ENCODE assay signal across 14 cellular contexts in genomic region chr16:78461496-78461938, GRCh38.
DNase-seq lines count a peak whose midpoint lies in the region; ATAC-seq and TF ChIP-seq lines count a peak whose summit lies in the region.
"Had no signal": no experiment of that assay in that cellular context is flagged by ENCODE, and none has a peak within 500 bp of the region (broad histone marks: within the 10 kb centered on the region; RNA-seq: fewer than 3 reads in every experiment).

No MANE protein-coding gene starts in this region.

- peak overlapping the region; percentile 65 for H3K4me2 ChIP-seq in neural cell (ENCODE audit: low read length)

- H3K27ac ChIP-seq in neural cell (ENCODE audit: low read length) = peak overlapping the region; percentile 56
- H3K27ac ChIP-seq in ovary = no peak overlapping the region
- H3K27ac ChIP-seq: adrenal gland, parathyroid adenoma had no signal

- no peaks in the 10 kb centered on the region for H4K20me1 ChIP-seq in neural cell (ENCODE audit: insufficient read depth)

- H3K9ac ChIP-seq in neural cell (ENCODE audit: low read length) = peak overlapping the region; percentile 18
- H3K9ac ChIP-seq: parathyroid adenoma had no signal

- peaks cover 3% of the 10 kb centered on the region for H3K4me1 ChIP-seq in ovary (ENCODE audit: insufficient read depth)
- H3K4me1 ChIP-seq: adrenal gland, parathyroid adenoma had no signal

- H3K27me3 ChIP-seq in neural cell (ENCODE audit: insufficient read depth, low read depth, low read length) (no peaks in the 10 kb centered on the region), ovary (no peaks in the 10 kb centered on the region)
- H3K27me3 ChIP-seq: adrenal gland had no signal

- ATAC-seq in esophagus mucosa (peak; percentile 78), GM18909 (IDR thresholded peaks at IDR 0.05; ENCODE audit: poor library complexity, unreplicated experiment) (no peak)
- ATAC-seq: activated T-cell treated with anti-CD3 and anti-CD28 coated beads, Interleukin-2, amount 50 U/mL, for 4 hours had no signal

- H2AFZ ChIP-seq in neural cell (ENCODE audit: low read depth, low read length) = no peak overlapping the region
- H2AFZ ChIP-seq: parathyroid adenoma had no signal

- H3K79me2 ChIP-seq in neural cell (replicated peaks; ENCODE audit: insufficient read depth, low read length) = no peaks in the 10 kb centered on the region
- H3K79me2 ChIP-seq: parathyroid adenoma had no signal

- WGBS in ovary, 3 donors = 32 to 45% (median 33%) methylated on average over 6 of the region's 6 CpGs

- TF ChIP-seq EP300 in neural cell (conservative IDR thresholded peaks at IDR 0.05; ENCODE audit: poor library complexity, severe bottlenecking) (no peak), ovary (IDR thresholded peaks at IDR 0.05) (no peak)

- H3K36me3 ChIP-seq in neural cell (ENCODE audit: insufficient read depth, low read length) (no peaks in the 10 kb centered on the region), ovary (no peaks in the 10 kb centered on the region)
- H3K36me3 ChIP-seq: adrenal gland had no signal

- H3F3A ChIP-seq in neural cell (ENCODE audit: insufficient read depth, low read length, poor library complexity, severe bottlenecking) = peaks cover 13% of the 10 kb centered on the region

- intact Hi-C loops in ovary (cut with DNase I) = no loop called here

- TF ChIP-seq CTCF in neural cell (IDR thresholded peaks at IDR 0.05; ENCODE audit: poor library complexity, severe bottlenecking) (no peak), ovary (IDR thresholded peaks at IDR 0.05) (no peak)

- peak; percentile 48 for DNase-seq in DMS79 treated with DMSO at 0.1 percent for 48 hours (lab: John Stamatoyannopoulos, UW)
- DNase-seq in NOMO-1 treated with DMSO at 0.1 percent for 48 hours (lab: John Stamatoyannopoulos, UW; ENCODE audit: unreplicated experiment) = peak; percentile 71
- no peak for DNase-seq in ovary
- DNase-seq in NCI-H128 (lab: John Stamatoyannopoulos, UW; ENCODE audit: unreplicated experiment) = no peak
- DNase-seq in 8988T = no peak
- DNase-seq: activated CD4-positive, alpha-beta T cell treated with anti-CD3 and anti-CD28 coated beads for 4 hours; activated T-cell treated with anti-CD3 and anti-CD28 coated beads, Interleukin-2, amount 50 U/mL, for 4 hours; adrenal gland; NCI-H1436 treated with DMSO at 0.1 percent for 48 hours; substantia nigra had no signal

- H3K4me3 ChIP-seq in neural cell (ENCODE audit: low read length) (peak overlapping the region; percentile 56), ovary (no peak overlapping the region)
- H3K4me3 ChIP-seq: adrenal gland had no signal

- TF ChIP-seq RAD21 in neural cell (conservative IDR thresholded peaks at IDR 0.05) = no peak

- no peaks in the 10 kb centered on the region for H3K9me2 ChIP-seq in neural cell (ENCODE audit: insufficient read depth, low read length)

- no peak for TF ChIP-seq POLR2A in ovary (IDR thresholded peaks at IDR 0.05)

- no peaks in the 10 kb centered on the region for H3K9me3 ChIP-seq in neural cell (ENCODE audit: low read length)
- H3K9me3 ChIP-seq in ovary = no peaks in the 10 kb centered on the region
- H3K9me3 ChIP-seq: adrenal gland had no signal

TF ChIP-seq in neural cell, 6 proteins besides CTCF, POLR2A, EP300 and RAD21:
- TF ChIP-seq POLR2AphosphoS5 (IDR thresholded peaks at IDR 0.05) = no peak
- TF ChIP-seq REST (IDR thresholded peaks at IDR 0.05; ENCODE audit: borderline replicate concordance) = no peak
- no peak for TF ChIP-seq MXI1 (conservative IDR thresholded peaks at IDR 0.05; ENCODE audit: poor library complexity, severe bottlenecking)
- no peak for TF ChIP-seq TAF1 (IDR thresholded peaks at IDR 0.05; ENCODE audit: low read depth)
- no peak for TF ChIP-seq EZH2 (IDR thresholded peaks at IDR 0.05; ENCODE audit: borderline replicate concordance, insufficient read depth, low read length, poor library complexity, severe bottlenecking)
- TF ChIP-seq SMC3 (conservative IDR thresholded peaks at IDR 0.05; ENCODE audit: poor library complexity) = no peak

Comparison
In these comparisons a context has a peak if more than half of its experiments do, and no peak if none do; other contexts are left out.
1. DNase-seq: peak in DMS79 treated with DMSO at 0.1 percent for 48 hours (single experiment) and NOMO-1 treated with DMSO at 0.1 percent for 48 hours (single experiment); none in ovary (0 of 5), NCI-H128 (single experiment) and 8988T (single experiment).